In the genomic region with DNA sequence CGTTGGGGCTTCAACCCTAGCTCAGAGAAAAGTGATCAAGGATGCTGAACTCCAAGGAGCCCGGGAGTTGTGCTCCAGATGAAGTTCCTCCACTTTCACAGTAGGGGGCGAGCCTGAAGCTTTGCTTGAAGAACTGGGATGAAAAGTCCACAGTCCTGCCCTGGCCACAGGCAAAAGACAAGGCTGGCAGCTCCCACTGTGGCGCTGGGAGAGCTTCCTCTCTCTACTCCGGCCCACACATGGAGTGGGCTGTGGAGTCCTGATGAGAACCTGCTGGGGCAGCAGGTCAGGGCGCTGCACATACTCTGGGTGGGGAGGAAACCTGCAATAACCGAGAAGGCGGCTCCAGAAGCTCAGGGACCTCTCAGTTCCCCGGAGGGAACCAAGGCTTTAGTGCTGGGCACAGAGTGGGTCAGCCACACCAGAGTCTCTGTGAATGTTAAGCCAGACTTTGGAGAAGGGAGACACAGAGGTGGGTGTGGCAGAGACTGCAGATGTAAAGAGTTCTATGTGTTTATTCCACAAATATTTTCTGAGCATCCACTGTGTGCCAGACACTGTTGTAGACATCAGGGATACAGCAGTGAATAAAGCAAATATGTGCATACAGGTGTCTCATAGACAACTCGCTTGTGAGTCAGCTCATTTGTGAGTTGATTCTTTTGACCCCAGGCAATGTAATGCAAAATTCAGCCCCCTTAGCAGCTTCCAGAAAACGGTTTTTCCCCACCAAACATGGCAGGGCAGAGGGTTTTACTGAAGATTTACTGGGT, we compare ENCODE assay signal across 9 cellular contexts. TPM values are rescaled to one million over a fixed set of nuclear protein-coding genes. Genes with fewer than 3 reads are reported as not detected.
DNase-seq lines count a peak whose midpoint lies in the region; ATAC-seq and TF ChIP-seq lines count a peak whose summit lies in the region.
"Had no signal": no experiment of that assay in that cellular context is flagged by ENCODE, and none has a peak within 500 bp of the region (broad histone marks: within the 10 kb centered on the region; RNA-seq: fewer than 3 reads in every experiment).

No MANE protein-coding gene starts in this region.

- H3K9me3 Mint-ChIP-seq in activated T-helper 17 cell treated with anti-CD3 and anti-CD28 coated beads, Interleukin-2, amount 50 U/mL, for 72 hours = no peaks in the 10 kb centered on the region

- H3K4me1 ChIP-seq in endocrine pancreas (ENCODE audit: control insufficient read depth, insufficient read depth, low read length) (no peaks in the 10 kb centered on the region), tibial artery (peaks cover 0 to 77% (median 33%) of the 10 kb centered on the region in 4 donors)

- H3K4me1 Mint-ChIP-seq in activated T-helper 17 cell treated with anti-CD3 and anti-CD28 coated beads, Interleukin-2, amount 50 U/mL, for 72 hours = peaks cover 26% of the 10 kb centered on the region

- H3K9me3 ChIP-seq in endocrine pancreas (ENCODE audit: control insufficient read depth, low read length) (no peaks in the 10 kb centered on the region), tibial artery (no peaks in the 10 kb centered on the region)

- DNase-seq in NCI-H187 (lab: John Stamatoyannopoulos, UW) (peak; percentile 16 to 59), NCI-H187 treated with DMSO at 0.1 percent for 48 hours (lab: John Stamatoyannopoulos, UW) (no peak), HT1080 (ENCODE audit: low read depth) (peak; percentile 56), SHP77 treated with DMSO at 0.1 percent for 48 hours (lab: John Stamatoyannopoulos, UW) (peak; percentile 34), lung microvascular endothelial cell (ENCODE audit: low read depth in 2 of 2) (peak; percentile 67 to 82), tibial artery (peak; percentile 70 to 90)

- no peaks in the 10 kb centered on the region for H3K36me3 ChIP-seq in endocrine pancreas (ENCODE audit: control insufficient read depth, insufficient read depth, low read length)
- no peaks in the 10 kb centered on the region for H3K36me3 ChIP-seq in tibial artery

- no peaks in the 10 kb centered on the region for H3K27me3 Mint-ChIP-seq in activated T-helper 17 cell treated with anti-CD3 and anti-CD28 coated beads, Interleukin-2, amount 50 U/mL, for 72 hours

- H3K27ac ChIP-seq in tibial artery = peak overlapping the region; percentile 86 to 94

- H3K36me3 Mint-ChIP-seq in activated T-helper 17 cell treated with anti-CD3 and anti-CD28 coated beads, Interleukin-2, amount 50 U/mL, for 72 hours (ENCODE audit: low read depth) = no peaks in the 10 kb centered on the region

- TF ChIP-seq CTCF in tibial artery (IDR thresholded peaks at IDR 0.05) = peak; percentile 88 to 90

- intact Hi-C loops in tibial artery (cut with DNase I; ENCODE audit: low total_unique reads) = loop anchor here (10.0 kb wide), 1 partner anchor 71 kb away; no protein-coding TSS in a partner anchor

- no peak for ATAC-seq in activated T-helper 17 cell treated with anti-CD3 and anti-CD28 coated beads, Interleukin-2, amount 50 U/mL, for 72 hours (replicated peaks)
- ATAC-seq: activated naive CD4-positive, alpha-beta T cell treated with anti-CD3 and anti-CD28 coated beads, Interleukin-2, amount 50 U/mL, for 72 hours had no signal

- peak overlapping the region; percentile 17 for H3K9ac ChIP-seq in endocrine pancreas (ENCODE audit: control insufficient read depth, insufficient read depth, low read length)

- H3K27me3 ChIP-seq in endocrine pancreas (ENCODE audit: control insufficient read depth, insufficient read depth, low read length) (no peaks in the 10 kb centered on the region), tibial artery (no peaks in the 10 kb centered on the region)

- H3K27ac Mint-ChIP-seq in activated T-helper 17 cell treated with anti-CD3 and anti-CD28 coated beads, Interleukin-2, amount 50 U/mL, for 72 hours = no peak overlapping the region
- H3K27ac Mint-ChIP-seq: activated naive CD4-positive, alpha-beta T cell treated with anti-CD3 and anti-CD28 coated beads, Interleukin-2, amount 50 U/mL, for 72 hours had no signal

- H3K4me3 ChIP-seq in endocrine pancreas (ENCODE audit: control insufficient read depth, insufficient read depth, low read length) = no peak overlapping the region
- H3K4me3 ChIP-seq in tibial artery = no peak overlapping the region

- H3K4me3 Mint-ChIP-seq in activated T-helper 17 cell treated with anti-CD3 and anti-CD28 coated beads, Interleukin-2, amount 50 U/mL, for 72 hours = no peak overlapping the region

RNA-seq across cellular contexts. Expression of gene MRPL33, which starts 48.0 kb away (rescaled TPM):
- 192 and 248 TPM in 2 replicates for total RNA-seq in HT1080 (2014; rRNA removed; shearing (Covaris generic))
- 422 and 471 TPM in 2 replicates for polyA plus RNA-seq in HT1080 (2015; cell fraction: cytosol; rRNA removed)
- polyA plus RNA-seq in HT1080 (2015; cell fraction: nucleus; rRNA removed) = 111 and 126 TPM in 2 replicates
- 71.5 and 72.8 TPM in 2 replicates for total RNA-seq in lung microvascular endothelial cell
- total RNA-seq in activated T-helper 17 cell treated with anti-CD3 and anti-CD28 coated beads, Interleukin-2, amount 50 U/mL, for 72 hours = 10 to 100 TPM; 53.1 to 76.3 TPM

RNA-seq across cellular contexts. Expression of gene SLC4A1AP, which starts 59.9 kb away (rescaled TPM):
- total RNA-seq in HT1080 (2014; rRNA removed; shearing (Covaris generic)) = 22.6 and 26.1 TPM in 2 replicates
- polyA plus RNA-seq in HT1080 (2015; cell fraction: cytosol; rRNA removed) = 17.5 and 20.0 TPM in 2 replicates
- 35.3 and 40.8 TPM in 2 replicates for polyA plus RNA-seq in HT1080 (2015; cell fraction: nucleus; rRNA removed)
- total RNA-seq in lung microvascular endothelial cell = 14.6 and 18.7 TPM in 2 replicates
- 10 to 100 TPM; 23.6 to 25.5 TPM for total RNA-seq in activated T-helper 17 cell treated with anti-CD3 and anti-CD28 coated beads, Interleukin-2, amount 50 U/mL, for 72 hours
